ENCODE assay signal across 9 cellular contexts in genomic region chr16:85460983-85461813, GRCh38.
A peak's percentile ranks its signal among the peaks of the same experiment; 100 is the strongest.
DNase-seq lines count a peak whose midpoint lies in the region; ATAC-seq and TF ChIP-seq lines count a peak whose summit lies in the region.
"Had no signal": no experiment of that assay in that cellular context is flagged by ENCODE, and none has a peak within 500 bp of the region (broad histone marks: within the 10 kb centered on the region; RNA-seq: fewer than 3 reads in every experiment).

No MANE protein-coding gene starts in this region.

- DNase-seq in EH (ENCODE audit: low read depth) = peak; percentile 68
- DNase-seq in NCI-H1694 treated with DMSO at 0.1 percent for 48 hours (lab: John Stamatoyannopoulos, UW) = peak; percentile 81
- peak; percentile 52 for DNase-seq in colonic mucosa
- DNase-seq in SW480 (ENCODE audit: low spot score) = no peak
- DNase-seq in activated CD8-positive, alpha-beta memory T cell treated with anti-CD3 and anti-CD28 coated beads, Interleukin-2, amount 10 ng/mL, durations not matched to agents 7 days and 5 days = no peak
- DNase-seq: naive B cell had no signal

- H3K4me3 Mint-ChIP-seq in activated CD8-positive, alpha-beta memory T cell treated with anti-CD3 and anti-CD28 coated beads, Interleukin-2, amount 10 ng/mL, durations not matched to agents 7 days and 5 days = no peak overlapping the region

- H3K36me3 Mint-ChIP-seq in activated CD8-positive, alpha-beta memory T cell treated with anti-CD3 and anti-CD28 coated beads, Interleukin-2, amount 10 ng/mL, durations not matched to agents 7 days and 5 days = no peaks in the 10 kb centered on the region
- H3K36me3 Mint-ChIP-seq: naive B cell had no signal

- peaks cover 42% of the 10 kb centered on the region for H3K27me3 Mint-ChIP-seq in activated CD8-positive, alpha-beta memory T cell treated with anti-CD3 and anti-CD28 coated beads, Interleukin-2, amount 10 ng/mL, durations not matched to agents 7 days and 5 days

- H3K9me3 ChIP-seq in colonic mucosa (no peaks in the 10 kb centered on the region), parathyroid adenoma (ENCODE audit: control insufficient read depth, low read length) (no peaks in the 10 kb centered on the region)

- H3K27ac ChIP-seq in colonic mucosa (peak overlapping the region; percentile 39), parathyroid adenoma (peak overlapping the region; percentile 99)

- H3K4me1 Mint-ChIP-seq in activated CD8-positive, alpha-beta memory T cell treated with anti-CD3 and anti-CD28 coated beads, Interleukin-2, amount 10 ng/mL, durations not matched to agents 7 days and 5 days = no peaks in the 10 kb centered on the region

- no peak overlapping the region for H3K27ac Mint-ChIP-seq in activated CD8-positive, alpha-beta memory T cell treated with anti-CD3 and anti-CD28 coated beads, Interleukin-2, amount 10 ng/mL, durations not matched to agents 7 days and 5 days
- H3K27ac Mint-ChIP-seq: naive B cell had no signal

- no peak overlapping the region for H3K4me3 ChIP-seq in colonic mucosa
- H3K4me3 ChIP-seq in parathyroid adenoma (ENCODE audit: low read depth, low read length) = peak overlapping the region; percentile 19

- H3K9ac ChIP-seq in colonic mucosa (ENCODE audit: low read depth in 2 of 2, low read length in 2 of 2) (peak overlapping the region in 1 of 2 donors; percentile 70), parathyroid adenoma (peak overlapping the region; percentile 71)

- H3K4me1 ChIP-seq in colonic mucosa = peaks cover 17% of the 10 kb centered on the region
- H3K4me1 ChIP-seq in parathyroid adenoma = peaks cover 75% of the 10 kb centered on the region

- H3K36me3 ChIP-seq in colonic mucosa (no peaks in the 10 kb centered on the region), parathyroid adenoma (ENCODE audit: control insufficient read depth, insufficient read depth, low read length) (no peaks in the 10 kb centered on the region)

- H3K9me3 Mint-ChIP-seq in activated CD8-positive, alpha-beta memory T cell treated with anti-CD3 and anti-CD28 coated beads, Interleukin-2, amount 10 ng/mL, durations not matched to agents 7 days and 5 days (ENCODE audit: low read depth) = no peaks in the 10 kb centered on the region
- H3K9me3 Mint-ChIP-seq: naive B cell had no signal

- peaks cover 4% of the 10 kb centered on the region for H3K79me2 ChIP-seq in parathyroid adenoma

- H3K4me2 ChIP-seq in parathyroid adenoma (ENCODE audit: low read length) = peak overlapping the region; percentile 69

- no peak for ATAC-seq in HG02759 (IDR thresholded peaks at IDR 0.05; ENCODE audit: unreplicated experiment)
- no peak for ATAC-seq in activated CD8-positive, alpha-beta memory T cell treated with anti-CD3 and anti-CD28 coated beads, Interleukin-2, amount 10 ng/mL, durations not matched to agents 7 days and 5 days
- no peak for ATAC-seq in GM19324 (IDR thresholded peaks at IDR 0.05; ENCODE audit: low FRiP score, unreplicated experiment)

- CTCF ChIA-PET in activated CD8-positive, alpha-beta memory T cell treated with anti-CD3 and anti-CD28 coated beads, Interleukin-2, amount 10 ng/mL, durations not matched to agents 7 days and 5 days (lab: Charles Lee) = interaction anchor here (0.9 to 1.5 kb wide), 2 partner anchors 33 to 40 kb away, joined by 4 read pairs; no protein-coding TSS in a partner anchor

- H3K27me3 ChIP-seq in colonic mucosa (peaks cover 27% of the 10 kb centered on the region), parathyroid adenoma (ENCODE audit: control insufficient read depth, insufficient read depth, low read length) (no peaks in the 10 kb centered on the region)

- intact Hi-C loops in colonic mucosa (cut with DNase I) = no loop called here

- peak overlapping the region; percentile 68 for H2AFZ ChIP-seq in parathyroid adenoma

- no peak for TF ChIP-seq CTCF in colonic mucosa (IDR thresholded peaks at IDR 0.05)
- no peak for TF ChIP-seq CTCF in parathyroid adenoma (IDR thresholded peaks at IDR 0.05)

Comparison
In these comparisons a context has a peak if more than half of its experiments do, and no peak if none do; other contexts are left out.
1. DNase-seq: peak in EH (single experiment), NCI-H1694 treated with DMSO at 0.1 percent for 48 hours (single experiment) and colonic mucosa (single experiment); none in SW480 (single experiment) and activated CD8-positive, alpha-beta memory T cell treated with anti-CD3 and anti-CD28 coated beads, Interleukin-2, amount 10 ng/mL, durations not matched to agents 7 days and 5 days (single experiment).